23 cellular contexts compared by ENCODE assay signal in genomic region chr3:13176445-13176844, GRCh38.
DNase-seq lines count a peak whose midpoint lies in the region; ATAC-seq, FAIRE-seq and TF ChIP-seq lines count a peak whose summit lies in the region.
"Had no signal": no experiment of that assay in that cellular context is flagged by ENCODE, and none has a peak within 500 bp of the region (broad histone marks: within the 10 kb centered on the region; RNA-seq: fewer than 3 reads in every experiment).

No MANE protein-coding gene starts in this region.

- peaks cover 4 to 7% of the 10 kb centered on the region in 2 donors for H3K9me3 ChIP-seq in kidney (ENCODE audit: control insufficient read depth in 1 of 2, low read length in 2 of 2)

- ATAC-seq in Right ventricle myocardium superior (ENCODE audit: poor library complexity) (no peak), GM21360 (IDR thresholded peaks at IDR 0.05; ENCODE audit: unreplicated experiment) (no peak)
- ATAC-seq in activated T-helper 17 cell treated with anti-CD3 and anti-CD28 coated beads, Interleukin-2, amount 50 U/mL, for 72 hours (replicated peaks): no peak
- ATAC-seq: A549; CD8-positive, alpha-beta T cell had no signal

- DNase-seq in cardiac septum (ENCODE audit: low spot score): peak; percentile 49
- no peak for DNase-seq in Right ventricle myocardium superior
- peak; percentile 21 for DNase-seq in kidney
- peak; percentile 66 for DNase-seq in posterior vena cava (ENCODE audit: low spot score)
- DNase-seq in ecto neural progenitor cell (ENCODE audit: low spot score): no peak
- DNase-seq: AML-193; Calu3; CD4-positive, alpha-beta T cell; CD8-positive, alpha-beta T cell; DMS79 treated with DMSO at 0.1 percent for 48 hours; GF-D8 had no signal

- no peak overlapping the region for H3K9ac ChIP-seq in kidney (ENCODE audit: low read length in 2 of 2)
- H3K9ac ChIP-seq: BLaER1 treated with 17β-estradiol and CSF1 and Interleukin-3, amounts not matched to agents 10 nM and 100 nM had no signal

- H3K9me3 Mint-ChIP-seq in activated T-helper 17 cell treated with anti-CD3 and anti-CD28 coated beads, Interleukin-2, amount 50 U/mL, for 72 hours: peaks cover 10% of the 10 kb centered on the region

- no peak for FAIRE-seq in kidney (lab: Jason Lieb, UNC)
- FAIRE-seq: A549, D721Med, G401.6, GM12891, GM19239 had no signal

- no peaks in the 10 kb centered on the region for H3K4me1 Mint-ChIP-seq in activated T-helper 17 cell treated with anti-CD3 and anti-CD28 coated beads, Interleukin-2, amount 50 U/mL, for 72 hours
- H3K4me1 Mint-ChIP-seq: B cell had no signal

- H3K4me3 ChIP-seq in kidney (ENCODE audit: low read length in 2 of 2): no peak overlapping the region
- H3K4me3 ChIP-seq: A549; BLaER1 treated with 17β-estradiol and CSF1 and Interleukin-3, amounts not matched to agents 10 nM and 100 nM had no signal

- H3K4me1 ChIP-seq in kidney (ENCODE audit: control insufficient read depth in 1 of 2, insufficient read depth in 1 of 2, low read depth in 1 of 2, low read length in 2 of 2): no peaks in the 10 kb centered on the region
- H3K4me1 ChIP-seq: A549, Caco-2 had no signal

- H3K36me3 ChIP-seq in kidney (ENCODE audit: control insufficient read depth in 1 of 2, insufficient read depth in 2 of 2, low read length in 2 of 2): no peaks in the 10 kb centered on the region
- H3K36me3 ChIP-seq: BLaER1 treated with 17β-estradiol and CSF1 and Interleukin-3, amounts not matched to agents 10 nM and 100 nM had no signal

- H3K4me3 Mint-ChIP-seq in activated T-helper 17 cell treated with anti-CD3 and anti-CD28 coated beads, Interleukin-2, amount 50 U/mL, for 72 hours: no peak overlapping the region
- H3K4me3 Mint-ChIP-seq: B cell; CD4-positive, alpha-beta T cell; CD8-positive, alpha-beta T cell had no signal

- H3K27ac Mint-ChIP-seq in activated T-helper 17 cell treated with anti-CD3 and anti-CD28 coated beads, Interleukin-2, amount 50 U/mL, for 72 hours: no peak overlapping the region
- H3K27ac Mint-ChIP-seq: B cell; CD4-positive, alpha-beta T cell; CD8-positive, alpha-beta T cell had no signal

- H3K27me3 Mint-ChIP-seq in activated T-helper 17 cell treated with anti-CD3 and anti-CD28 coated beads, Interleukin-2, amount 50 U/mL, for 72 hours: no peaks in the 10 kb centered on the region

- TF ChIP-seq CTCF in kidney (IDR thresholded peaks at IDR 0.05; ENCODE audit: borderline replicate concordance, extremely low read depth, insufficient read depth): no peak

- intact Hi-C loops in cardiac septum (cut with DNase I) (no loop called here), Right ventricle myocardium superior (cut with DNase I) (no loop called here), kidney (cut with DNase I) (no loop called here), posterior vena cava (cut with DNase I) (no loop called here)

- no peaks in the 10 kb centered on the region for H3K36me3 Mint-ChIP-seq in activated T-helper 17 cell treated with anti-CD3 and anti-CD28 coated beads, Interleukin-2, amount 50 U/mL, for 72 hours (ENCODE audit: low read depth)
- H3K36me3 Mint-ChIP-seq: CD8-positive, alpha-beta T cell had no signal

- no peak overlapping the region for H3K27ac ChIP-seq in kidney (ENCODE audit: low read depth in 2 of 2, low read length in 2 of 2)
- H3K27ac ChIP-seq: 22Rv1; A549; BLaER1 treated with 17β-estradiol and CSF1 and Interleukin-3, amounts not matched to agents 10 nM and 100 nM; C4-2B had no signal

Comparison
In these comparisons a context has a peak if more than half of its experiments do, and no peak if none do; other contexts are left out.
1. DNase-seq: peak in cardiac septum (single experiment), kidney (single experiment) and posterior vena cava (single experiment); none in Right ventricle myocardium superior (single experiment) and ecto neural progenitor cell (single experiment).